Comparison of ENCODE assay signal across 2 cellular contexts in the genomic region with DNA sequence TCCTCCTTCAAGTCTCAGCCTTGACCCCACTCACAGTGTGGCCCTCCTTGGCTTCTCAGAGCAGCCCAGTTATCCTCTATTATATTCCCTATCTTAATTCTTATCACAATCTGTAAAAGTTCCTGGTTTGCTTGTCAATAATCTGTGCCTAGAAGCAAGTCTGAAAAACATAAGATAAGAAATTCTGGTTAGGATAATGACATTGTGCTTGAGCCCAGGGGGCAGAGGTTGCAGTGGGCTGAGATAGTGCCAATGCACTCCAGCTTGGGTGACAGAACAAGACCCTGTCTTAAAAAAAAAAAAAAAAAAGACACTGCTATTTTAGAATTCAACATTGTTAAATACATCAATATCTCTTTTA.
TF ChIP-seq lines count a peak whose summit lies in the region.

No MANE protein-coding gene starts in this region.

TF ChIP-seq in SK-N-SH, 30 proteins besides CTCF, POLR2A, EP300 and RAD21 (continued from another document):
- TF ChIP-seq, protein P1, sequence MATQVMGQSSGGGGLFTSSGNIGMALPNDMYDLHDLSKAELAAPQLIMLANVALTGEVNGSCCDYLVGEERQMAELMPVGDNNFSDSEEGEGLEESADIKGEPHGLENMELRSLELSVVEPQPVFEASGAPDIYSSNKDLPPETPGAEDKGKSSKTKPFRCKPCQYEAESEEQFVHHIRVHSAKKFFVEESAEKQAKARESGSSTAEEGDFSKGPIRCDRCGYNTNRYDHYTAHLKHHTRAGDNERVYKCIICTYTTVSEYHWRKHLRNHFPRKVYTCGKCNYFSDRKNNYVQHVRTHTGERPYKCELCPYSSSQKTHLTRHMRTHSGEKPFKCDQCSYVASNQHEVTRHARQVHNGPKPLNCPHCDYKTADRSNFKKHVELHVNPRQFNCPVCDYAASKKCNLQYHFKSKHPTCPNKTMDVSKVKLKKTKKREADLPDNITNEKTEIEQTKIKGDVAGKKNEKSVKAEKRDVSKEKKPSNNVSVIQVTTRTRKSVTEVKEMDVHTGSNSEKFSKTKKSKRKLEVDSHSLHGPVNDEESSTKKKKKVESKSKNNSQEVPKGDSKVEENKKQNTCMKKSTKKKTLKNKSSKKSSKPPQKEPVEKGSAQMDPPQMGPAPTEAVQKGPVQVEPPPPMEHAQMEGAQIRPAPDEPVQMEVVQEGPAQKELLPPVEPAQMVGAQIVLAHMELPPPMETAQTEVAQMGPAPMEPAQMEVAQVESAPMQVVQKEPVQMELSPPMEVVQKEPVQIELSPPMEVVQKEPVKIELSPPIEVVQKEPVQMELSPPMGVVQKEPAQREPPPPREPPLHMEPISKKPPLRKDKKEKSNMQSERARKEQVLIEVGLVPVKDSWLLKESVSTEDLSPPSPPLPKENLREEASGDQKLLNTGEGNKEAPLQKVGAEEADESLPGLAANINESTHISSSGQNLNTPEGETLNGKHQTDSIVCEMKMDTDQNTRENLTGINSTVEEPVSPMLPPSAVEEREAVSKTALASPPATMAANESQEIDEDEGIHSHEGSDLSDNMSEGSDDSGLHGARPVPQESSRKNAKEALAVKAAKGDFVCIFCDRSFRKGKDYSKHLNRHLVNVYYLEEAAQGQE (IDR thresholded peaks at IDR 0.05; ENCODE audit: low read depth, low read length): no peak

TF ChIP-seq in SK-N-SH treated with all-trans-retinoic acid at 6 μM for 48 hours, 23 proteins besides CTCF, POLR2A, EP300 and RAD21 (continued from another document):
- TF ChIP-seq, protein P2, sequence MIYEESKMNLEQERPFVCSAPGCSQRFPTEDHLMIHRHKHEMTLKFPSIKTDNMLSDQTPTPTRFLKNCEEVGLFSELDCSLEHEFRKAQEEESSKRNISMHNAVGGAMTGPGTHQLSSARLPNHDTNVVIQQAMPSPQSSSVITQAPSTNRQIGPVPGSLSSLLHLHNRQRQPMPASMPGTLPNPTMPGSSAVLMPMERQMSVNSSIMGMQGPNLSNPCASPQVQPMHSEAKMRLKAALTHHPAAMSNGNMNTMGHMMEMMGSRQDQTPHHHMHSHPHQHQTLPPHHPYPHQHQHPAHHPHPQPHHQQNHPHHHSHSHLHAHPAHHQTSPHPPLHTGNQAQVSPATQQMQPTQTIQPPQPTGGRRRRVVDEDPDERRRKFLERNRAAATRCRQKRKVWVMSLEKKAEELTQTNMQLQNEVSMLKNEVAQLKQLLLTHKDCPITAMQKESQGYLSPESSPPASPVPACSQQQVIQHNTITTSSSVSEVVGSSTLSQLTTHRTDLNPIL (CRISPR knock-in tag; IDR thresholded peaks at IDR 0.05; ENCODE audit: low read depth): no peak
- TF ChIP-seq ZC3H10 (CRISPR knock-in tag; IDR thresholded peaks at IDR 0.05) (no peak), BACH2 (CRISPR knock-in tag; IDR thresholded peaks at IDR 0.05; ENCODE audit: borderline replicate concordance) (no peak), TOX (CRISPR knock-in tag; IDR thresholded peaks at IDR 0.05; ENCODE audit: borderline replicate concordance) (no peak), RARB (CRISPR knock-in tag; IDR thresholded peaks at IDR 0.05) (no peak), OSR1 (CRISPR knock-in tag; IDR thresholded peaks at IDR 0.05) (no peak)
- TF ChIP-seq, protein P3, sequence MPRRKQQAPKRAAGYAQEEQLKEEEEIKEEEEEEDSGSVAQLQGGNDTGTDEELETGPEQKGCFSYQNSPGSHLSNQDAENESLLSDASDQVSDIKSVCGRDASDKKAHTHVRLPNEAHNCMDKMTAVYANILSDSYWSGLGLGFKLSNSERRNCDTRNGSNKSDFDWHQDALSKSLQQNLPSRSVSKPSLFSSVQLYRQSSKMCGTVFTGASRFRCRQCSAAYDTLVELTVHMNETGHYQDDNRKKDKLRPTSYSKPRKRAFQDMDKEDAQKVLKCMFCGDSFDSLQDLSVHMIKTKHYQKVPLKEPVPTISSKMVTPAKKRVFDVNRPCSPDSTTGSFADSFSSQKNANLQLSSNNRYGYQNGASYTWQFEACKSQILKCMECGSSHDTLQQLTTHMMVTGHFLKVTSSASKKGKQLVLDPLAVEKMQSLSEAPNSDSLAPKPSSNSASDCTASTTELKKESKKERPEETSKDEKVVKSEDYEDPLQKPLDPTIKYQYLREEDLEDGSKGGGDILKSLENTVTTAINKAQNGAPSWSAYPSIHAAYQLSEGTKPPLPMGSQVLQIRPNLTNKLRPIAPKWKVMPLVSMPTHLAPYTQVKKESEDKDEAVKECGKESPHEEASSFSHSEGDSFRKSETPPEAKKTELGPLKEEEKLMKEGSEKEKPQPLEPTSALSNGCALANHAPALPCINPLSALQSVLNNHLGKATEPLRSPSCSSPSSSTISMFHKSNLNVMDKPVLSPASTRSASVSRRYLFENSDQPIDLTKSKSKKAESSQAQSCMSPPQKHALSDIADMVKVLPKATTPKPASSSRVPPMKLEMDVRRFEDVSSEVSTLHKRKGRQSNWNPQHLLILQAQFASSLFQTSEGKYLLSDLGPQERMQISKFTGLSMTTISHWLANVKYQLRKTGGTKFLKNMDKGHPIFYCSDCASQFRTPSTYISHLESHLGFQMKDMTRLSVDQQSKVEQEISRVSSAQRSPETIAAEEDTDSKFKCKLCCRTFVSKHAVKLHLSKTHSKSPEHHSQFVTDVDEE (CRISPR knock-in tag; IDR thresholded peaks at IDR 0.05): no peak
- TF ChIP-seq, protein P4, sequence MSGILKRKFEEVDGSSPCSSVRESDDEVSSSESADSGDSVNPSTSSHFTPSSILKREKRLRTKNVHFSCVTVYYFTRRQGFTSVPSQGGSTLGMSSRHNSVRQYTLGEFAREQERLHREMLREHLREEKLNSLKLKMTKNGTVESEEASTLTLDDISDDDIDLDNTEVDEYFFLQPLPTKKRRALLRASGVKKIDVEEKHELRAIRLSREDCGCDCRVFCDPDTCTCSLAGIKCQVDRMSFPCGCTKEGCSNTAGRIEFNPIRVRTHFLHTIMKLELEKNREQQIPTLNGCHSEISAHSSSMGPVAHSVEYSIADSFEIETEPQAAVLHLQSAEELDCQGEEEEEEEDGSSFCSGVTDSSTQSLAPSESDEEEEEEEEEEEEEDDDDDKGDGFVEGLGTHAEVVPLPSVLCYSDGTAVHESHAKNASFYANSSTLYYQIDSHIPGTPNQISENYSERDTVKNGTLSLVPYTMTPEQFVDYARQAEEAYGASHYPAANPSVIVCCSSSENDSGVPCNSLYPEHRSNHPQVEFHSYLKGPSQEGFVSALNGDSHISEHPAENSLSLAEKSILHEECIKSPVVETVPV (CRISPR knock-in tag; IDR thresholded peaks at IDR 0.05): no peak
